Comparison of ENCODE assay signal across 1 cellular context in the genomic region with DNA sequence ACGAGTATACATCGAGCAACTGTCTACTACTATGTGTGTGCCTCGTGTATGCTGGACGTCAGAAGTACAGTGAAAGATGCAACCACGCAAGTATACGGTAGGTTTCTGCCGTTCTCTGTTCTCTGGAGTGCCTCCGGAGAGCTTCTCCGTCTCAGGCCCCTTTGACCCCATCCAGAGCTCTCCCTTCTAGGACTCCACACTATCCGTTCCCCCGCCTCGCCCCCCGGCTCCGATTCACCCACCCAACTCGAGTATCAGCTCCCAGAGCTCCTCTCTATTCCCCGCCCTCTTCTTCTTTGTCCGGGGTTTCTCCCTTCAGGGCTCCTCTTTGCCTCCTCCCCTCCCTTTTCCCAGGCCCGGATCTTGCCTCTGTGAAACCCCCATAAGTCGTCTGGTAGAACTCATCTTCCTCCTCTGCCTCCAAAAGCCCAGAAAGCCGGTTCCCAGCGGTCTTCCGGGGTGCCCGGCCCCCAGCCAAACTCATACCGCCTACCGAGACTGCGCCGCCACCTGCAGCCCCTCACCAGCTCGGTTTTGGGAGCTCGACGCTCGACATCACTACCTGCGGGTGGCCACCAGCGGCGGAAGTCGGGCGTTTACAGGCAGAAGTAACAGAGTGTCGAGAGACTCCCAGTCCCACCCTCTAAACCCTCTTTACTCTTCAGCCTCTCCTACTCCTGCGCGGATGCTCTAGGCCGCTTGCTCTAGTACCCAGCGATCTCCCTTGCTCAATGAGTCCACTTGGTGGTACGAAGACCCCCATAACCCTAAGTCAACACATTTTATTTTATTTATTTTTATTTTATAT.
TF ChIP-seq lines count a peak whose summit lies in the region.

VPS72 (minus strand) TSS at position 560 of the 808 bp plus-strand sequence; CDS start at position 484, 76 bp downstream.

TF ChIP-seq in HepG2, 621 proteins besides CTCF, POLR2A, EP300 and RAD21 (continued from another document and continues in another):
- TF ChIP-seq, protein P1, sequence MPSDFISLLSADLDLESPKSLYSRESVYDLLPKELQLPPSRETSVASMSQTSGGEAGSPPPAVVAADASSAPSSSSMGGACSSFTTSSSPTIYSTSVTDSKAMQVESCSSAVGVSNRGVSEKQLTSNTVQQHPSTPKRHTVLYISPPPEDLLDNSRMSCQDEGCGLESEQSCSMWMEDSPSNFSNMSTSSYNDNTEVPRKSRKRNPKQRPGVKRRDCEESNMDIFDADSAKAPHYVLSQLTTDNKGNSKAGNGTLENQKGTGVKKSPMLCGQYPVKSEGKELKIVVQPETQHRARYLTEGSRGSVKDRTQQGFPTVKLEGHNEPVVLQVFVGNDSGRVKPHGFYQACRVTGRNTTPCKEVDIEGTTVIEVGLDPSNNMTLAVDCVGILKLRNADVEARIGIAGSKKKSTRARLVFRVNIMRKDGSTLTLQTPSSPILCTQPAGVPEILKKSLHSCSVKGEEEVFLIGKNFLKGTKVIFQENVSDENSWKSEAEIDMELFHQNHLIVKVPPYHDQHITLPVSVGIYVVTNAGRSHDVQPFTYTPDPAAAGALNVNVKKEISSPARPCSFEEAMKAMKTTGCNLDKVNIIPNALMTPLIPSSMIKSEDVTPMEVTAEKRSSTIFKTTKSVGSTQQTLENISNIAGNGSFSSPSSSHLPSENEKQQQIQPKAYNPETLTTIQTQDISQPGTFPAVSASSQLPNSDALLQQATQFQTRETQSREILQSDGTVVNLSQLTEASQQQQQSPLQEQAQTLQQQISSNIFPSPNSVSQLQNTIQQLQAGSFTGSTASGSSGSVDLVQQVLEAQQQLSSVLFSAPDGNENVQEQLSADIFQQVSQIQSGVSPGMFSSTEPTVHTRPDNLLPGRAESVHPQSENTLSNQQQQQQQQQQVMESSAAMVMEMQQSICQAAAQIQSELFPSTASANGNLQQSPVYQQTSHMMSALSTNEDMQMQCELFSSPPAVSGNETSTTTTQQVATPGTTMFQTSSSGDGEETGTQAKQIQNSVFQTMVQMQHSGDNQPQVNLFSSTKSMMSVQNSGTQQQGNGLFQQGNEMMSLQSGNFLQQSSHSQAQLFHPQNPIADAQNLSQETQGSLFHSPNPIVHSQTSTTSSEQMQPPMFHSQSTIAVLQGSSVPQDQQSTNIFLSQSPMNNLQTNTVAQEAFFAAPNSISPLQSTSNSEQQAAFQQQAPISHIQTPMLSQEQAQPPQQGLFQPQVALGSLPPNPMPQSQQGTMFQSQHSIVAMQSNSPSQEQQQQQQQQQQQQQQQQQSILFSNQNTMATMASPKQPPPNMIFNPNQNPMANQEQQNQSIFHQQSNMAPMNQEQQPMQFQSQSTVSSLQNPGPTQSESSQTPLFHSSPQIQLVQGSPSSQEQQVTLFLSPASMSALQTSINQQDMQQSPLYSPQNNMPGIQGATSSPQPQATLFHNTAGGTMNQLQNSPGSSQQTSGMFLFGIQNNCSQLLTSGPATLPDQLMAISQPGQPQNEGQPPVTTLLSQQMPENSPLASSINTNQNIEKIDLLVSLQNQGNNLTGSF (CRISPR knock-in tag; IDR thresholded peaks at IDR 0.05): 0 out of 2 replicates have a peak, but pooled peaks have one; percentile 24
- TF ChIP-seq SOX13 (IDR thresholded peaks at IDR 0.05) (no peak), SOX13 (CRISPR knock-in tag; conservative IDR thresholded peaks at IDR 0.05 in 1 of 2, IDR thresholded peaks at IDR 0.05 in 1 of 2) (peak in 1 of 2 experiments; percentile 34; a peak in 1 of 4 replicates), ARNT2 (CRISPR knock-in tag; IDR thresholded peaks at IDR 0.05; ENCODE audit: low read depth) (no peak), ZSCAN31 (CRISPR knock-in tag; IDR thresholded peaks at IDR 0.05; ENCODE audit: low read depth) (0 out of 2 replicates have a peak, but pooled peaks have one; percentile 39), IKZF1 (IDR thresholded peaks at IDR 0.05) (no peak), ZNF644 (CRISPR knock-in tag; IDR thresholded peaks at IDR 0.05; ENCODE audit: low read depth) (no peak), ZNF572 (CRISPR knock-in tag; IDR thresholded peaks at IDR 0.05) (peak; percentile 78; the same call in 1 of the 2 replicates), ZBTB7A (CRISPR knock-in tag; IDR thresholded peaks at IDR 0.05) (0 out of 2 replicates have a peak, but pooled peaks have one; percentile 47), SMC3 (IDR thresholded peaks at IDR 0.05; ENCODE audit: low read length) (no peak), SNAI1 (CRISPR knock-in tag; IDR thresholded peaks at IDR 0.05; ENCODE audit: borderline replicate concordance) (0 out of 2 replicates have a peak, but pooled peaks have one; percentile 40), AFF4 (CRISPR knock-in tag; IDR thresholded peaks at IDR 0.05) (no peak), HNRNPK (IDR thresholded peaks at IDR 0.05; ENCODE audit: low read depth, low read length, poor library complexity, severe bottlenecking) (no peak), ZFP1 (CRISPR knock-in tag; IDR thresholded peaks at IDR 0.05) (peak; percentile 72; the same call in 1 of the 2 replicates), ZNF256 (CRISPR knock-in tag; conservative IDR thresholded peaks at IDR 0.05) (peak; percentile 45; the same call in 1 of the 2 replicates), ZNF530 (CRISPR knock-in tag; IDR thresholded peaks at IDR 0.05; ENCODE audit: low read depth) (no peak), CENPX (CRISPR knock-in tag; IDR thresholded peaks at IDR 0.05) (no peak), ADNP (CRISPR knock-in tag; IDR thresholded peaks at IDR 0.05) (no peak), NFATC3 (CRISPR knock-in tag; IDR thresholded peaks at IDR 0.05) (no peak), ZSCAN29 (CRISPR knock-in tag; conservative IDR thresholded peaks at IDR 0.05) (no peak), BATF2 (CRISPR knock-in tag; IDR thresholded peaks at IDR 0.05) (no peak), CCDC6 (CRISPR knock-in tag; IDR thresholded peaks at IDR 0.05) (peak; percentile 80), NFE2 (CRISPR knock-in tag; IDR thresholded peaks at IDR 0.05) (no peak), ZNF672 (CRISPR knock-in tag; IDR thresholded peaks at IDR 0.05) (no peak), SRSF1 (optimal IDR thresholded peaks at IDR 0.05; ENCODE audit: low read depth, low read length) (no peak), ZNF589 (CRISPR knock-in tag; conservative IDR thresholded peaks at IDR 0.05) (no peak), ZNF788 (CRISPR knock-in tag; IDR thresholded peaks at IDR 0.05; ENCODE audit: borderline replicate concordance) (no peak; the same call in 1 of the 2 replicates), PCBP1 (IDR thresholded peaks at IDR 0.05; ENCODE audit: borderline replicate concordance, low read depth, low read length) (peak; percentile 40; the same call in 1 of the 2 replicates), ZNF180 (CRISPR knock-in tag; IDR thresholded peaks at IDR 0.05; ENCODE audit: borderline replicate concordance, low read depth) (no peak), YY1 (IDR thresholded peaks at IDR 0.05; ENCODE audit: insufficient read depth, insufficient replicate concordance, low read depth, low read length) (peak; percentile 92), ZBTB33 (CRISPR knock-in tag; IDR thresholded peaks at IDR 0.05) (no peak), RFX1 (IDR thresholded peaks at IDR 0.05) (no peak), MTF1 (CRISPR knock-in tag; IDR thresholded peaks at IDR 0.05) (no peak), ZKSCAN8 (CRISPR knock-in tag; IDR thresholded peaks at IDR 0.05; ENCODE audit: borderline replicate concordance) (peak; percentile 78; the same call in 1 of the 2 replicates), TBL1XR1 (IDR thresholded peaks at IDR 0.05; ENCODE audit: borderline replicate concordance, low read length, partially characterized antibody) (no peak), TCF7 (IDR thresholded peaks at IDR 0.05; ENCODE audit: low read depth) (no peak), PHF21A (CRISPR knock-in tag; IDR thresholded peaks at IDR 0.05) (peak; percentile 89), POLR2AphosphoS2 (IDR thresholded peaks at IDR 0.05; ENCODE audit: low read depth, low read length) (peak; percentile 97), SIX4 (CRISPR knock-in tag; IDR thresholded peaks at IDR 0.05) (peak; percentile 62), FOXP1 (IDR thresholded peaks at IDR 0.05) (no peak), FOXP1 (CRISPR knock-in tag; IDR thresholded peaks at IDR 0.05) (0 out of 2 replicates have a peak, but pooled peaks have one; percentile 11), MXI1 (IDR thresholded peaks at IDR 0.05; ENCODE audit: borderline replicate concordance, low read depth, low read length) (peak; percentile 85; the same call in 2 of the 3 replicates), ZSCAN9 (CRISPR knock-in tag; IDR thresholded peaks at IDR 0.05; ENCODE audit: borderline replicate concordance) (peak; percentile 62; the same call in 1 of the 2 replicates)
- TF ChIP-seq, protein P2, sequence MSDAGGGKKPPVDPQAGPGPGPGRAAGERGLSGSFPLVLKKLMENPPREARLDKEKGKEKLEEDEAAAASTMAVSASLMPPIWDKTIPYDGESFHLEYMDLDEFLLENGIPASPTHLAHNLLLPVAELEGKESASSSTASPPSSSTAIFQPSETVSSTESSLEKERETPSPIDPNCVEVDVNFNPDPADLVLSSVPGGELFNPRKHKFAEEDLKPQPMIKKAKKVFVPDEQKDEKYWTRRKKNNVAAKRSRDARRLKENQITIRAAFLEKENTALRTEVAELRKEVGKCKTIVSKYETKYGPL (CRISPR knock-in tag; IDR thresholded peaks at IDR 0.05): 0 out of 2 replicates have a peak, but pooled peaks have one; percentile 30
- TF ChIP-seq, protein P3, sequence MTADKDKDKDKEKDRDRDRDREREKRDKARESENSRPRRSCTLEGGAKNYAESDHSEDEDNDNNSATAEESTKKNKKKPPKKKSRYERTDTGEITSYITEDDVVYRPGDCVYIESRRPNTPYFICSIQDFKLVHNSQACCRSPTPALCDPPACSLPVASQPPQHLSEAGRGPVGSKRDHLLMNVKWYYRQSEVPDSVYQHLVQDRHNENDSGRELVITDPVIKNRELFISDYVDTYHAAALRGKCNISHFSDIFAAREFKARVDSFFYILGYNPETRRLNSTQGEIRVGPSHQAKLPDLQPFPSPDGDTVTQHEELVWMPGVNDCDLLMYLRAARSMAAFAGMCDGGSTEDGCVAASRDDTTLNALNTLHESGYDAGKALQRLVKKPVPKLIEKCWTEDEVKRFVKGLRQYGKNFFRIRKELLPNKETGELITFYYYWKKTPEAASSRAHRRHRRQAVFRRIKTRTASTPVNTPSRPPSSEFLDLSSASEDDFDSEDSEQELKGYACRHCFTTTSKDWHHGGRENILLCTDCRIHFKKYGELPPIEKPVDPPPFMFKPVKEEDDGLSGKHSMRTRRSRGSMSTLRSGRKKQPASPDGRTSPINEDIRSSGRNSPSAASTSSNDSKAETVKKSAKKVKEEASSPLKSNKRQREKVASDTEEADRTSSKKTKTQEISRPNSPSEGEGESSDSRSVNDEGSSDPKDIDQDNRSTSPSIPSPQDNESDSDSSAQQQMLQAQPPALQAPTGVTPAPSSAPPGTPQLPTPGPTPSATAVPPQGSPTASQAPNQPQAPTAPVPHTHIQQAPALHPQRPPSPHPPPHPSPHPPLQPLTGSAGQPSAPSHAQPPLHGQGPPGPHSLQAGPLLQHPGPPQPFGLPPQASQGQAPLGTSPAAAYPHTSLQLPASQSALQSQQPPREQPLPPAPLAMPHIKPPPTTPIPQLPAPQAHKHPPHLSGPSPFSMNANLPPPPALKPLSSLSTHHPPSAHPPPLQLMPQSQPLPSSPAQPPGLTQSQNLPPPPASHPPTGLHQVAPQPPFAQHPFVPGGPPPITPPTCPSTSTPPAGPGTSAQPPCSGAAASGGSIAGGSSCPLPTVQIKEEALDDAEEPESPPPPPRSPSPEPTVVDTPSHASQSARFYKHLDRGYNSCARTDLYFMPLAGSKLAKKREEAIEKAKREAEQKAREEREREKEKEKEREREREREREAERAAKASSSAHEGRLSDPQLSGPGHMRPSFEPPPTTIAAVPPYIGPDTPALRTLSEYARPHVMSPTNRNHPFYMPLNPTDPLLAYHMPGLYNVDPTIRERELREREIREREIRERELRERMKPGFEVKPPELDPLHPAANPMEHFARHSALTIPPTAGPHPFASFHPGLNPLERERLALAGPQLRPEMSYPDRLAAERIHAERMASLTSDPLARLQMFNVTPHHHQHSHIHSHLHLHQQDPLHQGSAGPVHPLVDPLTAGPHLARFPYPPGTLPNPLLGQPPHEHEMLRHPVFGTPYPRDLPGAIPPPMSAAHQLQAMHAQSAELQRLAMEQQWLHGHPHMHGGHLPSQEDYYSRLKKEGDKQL (CRISPR knock-in tag; IDR thresholded peaks at IDR 0.05; ENCODE audit: low read depth): no peak
